Comparison of ENCODE assay signal across 11 cellular contexts in genomic region chr5:180343846-180344327, GRCh38. TPM values are rescaled to one million over a fixed set of nuclear protein-coding genes. Genes with fewer than 3 reads are reported as not detected.
A peak's percentile ranks its signal among the peaks of the same experiment; 100 is the strongest.
DNase-seq lines count a peak whose midpoint lies in the region; ATAC-seq and TF ChIP-seq lines count a peak whose summit lies in the region.
"Had no signal": no experiment of that assay in that cellular context is flagged by ENCODE, and none has a peak within 500 bp of the region (broad histone marks: within the 10 kb centered on the region; RNA-seq: fewer than 3 reads in every experiment).

No MANE protein-coding gene starts in this region.

- H3K56ac ChIP-seq in H9 (ENCODE audit: insufficient read length, low read depth, low read length): no peak overlapping the region

- no peak for DNase-seq in H9
- DNase-seq in T-helper 17 cell: no peak
- DNase-seq in globus pallidus (ENCODE audit: low spot score): peak; percentile 35
- no peak for DNase-seq in sciatic nerve (ENCODE audit: low spot score)
- no peak for DNase-seq in 8988T
- no peak for DNase-seq in stimulated activated naive CD8-positive, alpha-beta T cell treated with anti-CD3 and anti-CD28 coated beads, Interleukin-15, amount 100 ng/mL, for 72 hours
- DNase-seq: activated effector memory CD4-positive, alpha-beta T cell treated with Interleukin-2 at 50 U/mL for 16 hours; NCI-H446 treated with DMSO at 0.1 percent for 48 hours had no signal

- peaks cover 76 to 84% of the 10 kb centered on the region in 2 experiments for H3K4me1 Mint-ChIP-seq in H9
- peaks cover 3% of the 10 kb centered on the region for H3K4me1 Mint-ChIP-seq in T-helper 17 cell
- peaks cover 5% of the 10 kb centered on the region for H3K4me1 Mint-ChIP-seq in stimulated activated naive CD8-positive, alpha-beta T cell treated with anti-CD3 and anti-CD28 coated beads, Interleukin-15, amount 100 ng/mL, for 72 hours

- H3K9ac ChIP-seq in H9 (ENCODE audit: extremely low read depth, insufficient read length, low read length): no peak overlapping the region

- H3K36me3 Mint-ChIP-seq in H9 (ENCODE audit: insufficient read depth in 1 of 3, low read depth in 3 of 3): peaks cover 24 to 33% (median 27%) of the 10 kb centered on the region in 3 experiments
- no peaks in the 10 kb centered on the region for H3K36me3 Mint-ChIP-seq in T-helper 17 cell (ENCODE audit: low read depth)

- H3K79me1 ChIP-seq in H9 (ENCODE audit: insufficient read depth, low read depth, low read length, poor library complexity, severe bottlenecking): peaks cover 17% of the 10 kb centered on the region

- H4K91ac ChIP-seq in H9 (ENCODE audit: insufficient read length, low read depth, low read length): no peak overlapping the region

- H2BK5ac ChIP-seq in H9 (ENCODE audit: insufficient read length, low read length): no peak overlapping the region

- no peaks in the 10 kb centered on the region for H3K23me2 ChIP-seq in H9 (ENCODE audit: insufficient read length, low read depth, low read length, poor library complexity, severe bottlenecking)

- no peak overlapping the region for H2BK120ac ChIP-seq in H9 (ENCODE audit: low read depth, low read length, poor library complexity, severe bottlenecking)

- TF ChIP-seq CTCF in H9 (conservative IDR thresholded peaks at IDR 0.05): no peak

- H2BK20ac ChIP-seq in H9 (ENCODE audit: low read depth, low read length, poor library complexity, severe bottlenecking): no peak overlapping the region

- H3K4me2 ChIP-seq in H9 (ENCODE audit: insufficient read depth, insufficient read length, low read length): peak overlapping the region; percentile 44

- no CpG with 5 or more reads among the region's 6 CpGs for WGBS in H9 (ENCODE audit: extremely low coverage, insufficient read length, low lambda C conversion rate)

- peak overlapping the region; percentile 75 for H3K27ac ChIP-seq in H9 (ENCODE audit: insufficient read length, low read depth, low read length)

- H3K27me3 Mint-ChIP-seq in H9 (ENCODE audit: low read depth): no peaks in the 10 kb centered on the region; the same call in 1 of the 2 replicates
- peaks cover 41% of the 10 kb centered on the region for H3K27me3 Mint-ChIP-seq in T-helper 17 cell
- peaks cover 39% of the 10 kb centered on the region for H3K27me3 Mint-ChIP-seq in stimulated activated naive CD8-positive, alpha-beta T cell treated with anti-CD3 and anti-CD28 coated beads, Interleukin-15, amount 100 ng/mL, for 72 hours

- no peaks in the 10 kb centered on the region for H4K20me1 ChIP-seq in H9 (ENCODE audit: control insufficient read depth, insufficient read depth, insufficient read length)

- H2AK5ac ChIP-seq in H9 (ENCODE audit: insufficient read length, low read length): no peak overlapping the region

- peaks cover 30% of the 10 kb centered on the region; the same call in 1 of the 2 replicates for H3K4me1 ChIP-seq in H9 (ENCODE audit: insufficient read depth, low read length)

- H3K79me2 ChIP-seq in H9 (ENCODE audit: insufficient read depth, low read length): peaks cover 24% of the 10 kb centered on the region; the same call in 1 of the 2 replicates

- intact Hi-C loops in sciatic nerve (cut with DNase I): no loop called here

- ATAC-seq in T-helper 17 cell (no peak), sciatic nerve (peak; percentile 79), HG03342 (IDR thresholded peaks at IDR 0.05; ENCODE audit: unreplicated experiment) (no peak), GM21515 (IDR thresholded peaks at IDR 0.05; ENCODE audit: unreplicated experiment) (no peak)
- no peak for ATAC-seq in stimulated activated naive CD8-positive, alpha-beta T cell treated with anti-CD3 and anti-CD28 coated beads, Interleukin-15, amount 100 ng/mL, for 72 hours

- H3K27me3 ChIP-seq in H9 (ENCODE audit: insufficient read depth, low read length): no peaks in the 10 kb centered on the region

- no peak overlapping the region for H3K14ac ChIP-seq in H9 (ENCODE audit: insufficient read depth, low read length)

- H3K9me3 ChIP-seq in H9 (ENCODE audit: control insufficient read depth, low read depth, low read length) (no peaks in the 10 kb centered on the region), T-helper 17 cell (ENCODE audit: control insufficient read depth, low read length, poor library complexity, severe bottlenecking) (no peaks in the 10 kb centered on the region)

- H2BK12ac ChIP-seq in H9 (ENCODE audit: insufficient read length, low read depth, low read length): no peak overlapping the region

- no peak overlapping the region for H4K5ac ChIP-seq in H9 (ENCODE audit: insufficient read length, low read depth, low read length)

- H3K4me3 Mint-ChIP-seq in H9 (peak overlapping the region; percentile 23 to 74; a peak in 4 of 5 replicates), T-helper 17 cell (no peak overlapping the region)
- H3K4me3 Mint-ChIP-seq in stimulated activated naive CD8-positive, alpha-beta T cell treated with anti-CD3 and anti-CD28 coated beads, Interleukin-15, amount 100 ng/mL, for 72 hours: no peak overlapping the region

- peak overlapping the region; percentile 81 to 100 (median 98) for H3K27ac Mint-ChIP-seq in H9
- H3K27ac Mint-ChIP-seq in T-helper 17 cell: peak overlapping the region; percentile 45
- no peak overlapping the region for H3K27ac Mint-ChIP-seq in stimulated activated naive CD8-positive, alpha-beta T cell treated with anti-CD3 and anti-CD28 coated beads, Interleukin-15, amount 100 ng/mL, for 72 hours

- H3T11ph ChIP-seq in H9 (ENCODE audit: low read length): no peak overlapping the region

- H2BK15ac ChIP-seq in H9 (ENCODE audit: low read depth, low read length): no peak overlapping the region

- no peak overlapping the region for H2AFZ ChIP-seq in H9 (ENCODE audit: low read length)

- no peak overlapping the region for H3K23ac ChIP-seq in H9 (ENCODE audit: insufficient read length, low read depth, low read length)

- no peaks in the 10 kb centered on the region; a peak in 1 of 5 replicates for H3K9me3 Mint-ChIP-seq in H9
- no peaks in the 10 kb centered on the region for H3K9me3 Mint-ChIP-seq in stimulated activated naive CD8-positive, alpha-beta T cell treated with anti-CD3 and anti-CD28 coated beads, Interleukin-15, amount 100 ng/mL, for 72 hours

- no peak overlapping the region for H4K8ac ChIP-seq in H9 (replicated peaks; ENCODE audit: insufficient read length, low read depth, low read length)

- no peak overlapping the region for H3K4ac ChIP-seq in H9 (ENCODE audit: low read depth, low read length)

- peak overlapping the region; percentile 21 for H3K18ac ChIP-seq in H9 (ENCODE audit: insufficient read length, low read depth, low read length)

RNA-seq across cellular contexts. Expression of gene GFPT2, which starts 9.2 kb away (rescaled TPM):
- total RNA-seq in H9 (2021) (85.0 and 89.8 TPM in 2 replicates), T-helper 17 cell (1 to 10 TPM in 1 of 2 donors, under 1 TPM in 1; 0.80 to 2.1 TPM), sciatic nerve (39.8 TPM)
- total RNA-seq: T-helper 2 cell treated with Interferon-gamma antibody and Interleukin-4, amounts not matched to agents 100 ng/mL and 5 ng/mL, for 36 hours had no signal

RNA-seq across cellular contexts. Expression of gene MAPK9, which starts 52.0 kb away (rescaled TPM):
- total RNA-seq in H9 (2021) (38.6 and 39.7 TPM in 2 replicates), T-helper 17 cell (10 to 100 TPM; 24.3 to 25.1 TPM), sciatic nerve (34.4 TPM)

Comparison
In these comparisons a context has a peak if more than half of its experiments do, and no peak if none do; other contexts are left out.
1. H3K27ac Mint-ChIP-seq: peak in H9 (3 of 3) and T-helper 17 cell (single experiment); none in stimulated activated naive CD8-positive, alpha-beta T cell treated with anti-CD3 and anti-CD28 coated beads, Interleukin-15, amount 100 ng/mL, for 72 hours (0 of 2).
2. H3K4me3 Mint-ChIP-seq: peak in H9 (2 of 2); none in T-helper 17 cell (single experiment) and stimulated activated naive CD8-positive, alpha-beta T cell treated with anti-CD3 and anti-CD28 coated beads, Interleukin-15, amount 100 ng/mL, for 72 hours (0 of 2).
3. RNA of gene GFPT2, which starts 9.2 kb away (total RNA-seq): 85.0 to 89.8 TPM in H9 and 39.8 TPM in sciatic nerve (single experiment); 0.80 to 2.1 TPM in T-helper 17 cell; every median in the first group is over 10 times any median in the second.